ENCODE assay signal across 9 cellular contexts in genomic region chr5:110899566-110900412, GRCh38.
DNase-seq lines count a peak whose midpoint lies in the region; ATAC-seq and TF ChIP-seq lines count a peak whose summit lies in the region.
"Had no signal": no experiment of that assay in that cellular context is flagged by ENCODE, and none has a peak within 500 bp of the region (broad histone marks: within the 10 kb centered on the region; RNA-seq: fewer than 3 reads in every experiment).

No MANE protein-coding gene starts in this region.

- H3K36me3 ChIP-seq in aorta (ENCODE audit: control insufficient read depth in 1 of 2, insufficient read depth in 2 of 2, low read length in 1 of 2) = no peaks in the 10 kb centered on the region

- DNase-seq in dedifferentiated amniotic fluid mesenchymal stem cell (ENCODE audit: extremely low spot score) = peak; percentile 16
- DNase-seq in aorta = no peak
- no peak for DNase-seq in activated CD8-positive, alpha-beta memory T cell treated with anti-CD3 and anti-CD28 coated beads, Interleukin-2, amount 10 ng/mL, durations not matched to agents 7 days and 5 days
- DNase-seq in DMS153 treated with DMSO at 0.1 percent for 48 hours (lab: John Stamatoyannopoulos, UW; ENCODE audit: unreplicated experiment) = no peak
- no peak for DNase-seq in erythroblast (lab: John Stamatoyannopoulos, UW)

- 57 to 77% methylated on average over 4 of the region's 4 CpGs for WGBS in aorta, 2 donors

- H3K4me3 Mint-ChIP-seq in activated CD8-positive, alpha-beta memory T cell treated with anti-CD3 and anti-CD28 coated beads, Interleukin-2, amount 10 ng/mL, durations not matched to agents 7 days and 5 days = no peak overlapping the region

- no peak overlapping the region for H3K27ac Mint-ChIP-seq in activated CD8-positive, alpha-beta memory T cell treated with anti-CD3 and anti-CD28 coated beads, Interleukin-2, amount 10 ng/mL, durations not matched to agents 7 days and 5 days

- H3K36me3 Mint-ChIP-seq in activated CD8-positive, alpha-beta memory T cell treated with anti-CD3 and anti-CD28 coated beads, Interleukin-2, amount 10 ng/mL, durations not matched to agents 7 days and 5 days = no peaks in the 10 kb centered on the region

- H3K27me3 Mint-ChIP-seq in activated CD8-positive, alpha-beta memory T cell treated with anti-CD3 and anti-CD28 coated beads, Interleukin-2, amount 10 ng/mL, durations not matched to agents 7 days and 5 days = peaks cover 4% of the 10 kb centered on the region

- no peak overlapping the region for H3K27ac ChIP-seq in aorta (ENCODE audit: low read depth in 1 of 2, low read length in 2 of 2)

- H3K9me3 ChIP-seq in aorta (ENCODE audit: control insufficient read depth, low read length) = no peaks in the 10 kb centered on the region

- no peaks in the 10 kb centered on the region for H3K4me1 Mint-ChIP-seq in activated CD8-positive, alpha-beta memory T cell treated with anti-CD3 and anti-CD28 coated beads, Interleukin-2, amount 10 ng/mL, durations not matched to agents 7 days and 5 days

- intact Hi-C loops in aorta (cut with DNase I) = no loop called here

- H3K27me3 ChIP-seq in aorta (ENCODE audit: control insufficient read depth in 1 of 2, insufficient read depth in 2 of 2, low read length in 1 of 2) = no peaks in the 10 kb centered on the region

- H3K4me3 ChIP-seq in aorta (ENCODE audit: low read length in 2 of 2) = no peak overlapping the region
- H3K4me3 ChIP-seq: K562 had no signal

- peak; percentile 78 for ATAC-seq in GM18505 (IDR thresholded peaks at IDR 0.05; ENCODE audit: unreplicated experiment)
- peak; percentile 86 for ATAC-seq in GM21723 (IDR thresholded peaks at IDR 0.05; ENCODE audit: unreplicated experiment)
- ATAC-seq in HG03432 (IDR thresholded peaks at IDR 0.05; ENCODE audit: unreplicated experiment) = peak; percentile 89
- ATAC-seq in aorta (ENCODE audit: low FRiP score) = no peak
- no peak for ATAC-seq in activated CD8-positive, alpha-beta memory T cell treated with anti-CD3 and anti-CD28 coated beads, Interleukin-2, amount 10 ng/mL, durations not matched to agents 7 days and 5 days
- ATAC-seq: K562 had no signal

- no peaks in the 10 kb centered on the region for H3K9me3 Mint-ChIP-seq in activated CD8-positive, alpha-beta memory T cell treated with anti-CD3 and anti-CD28 coated beads, Interleukin-2, amount 10 ng/mL, durations not matched to agents 7 days and 5 days (ENCODE audit: low read depth)

- TF ChIP-seq POLR2A in GM18505 (IDR thresholded peaks at IDR 0.05; ENCODE audit: borderline replicate concordance, extremely low read depth, insufficient read depth, insufficient read length) (no peak), erythroblast (IDR thresholded peaks at IDR 0.05; ENCODE audit: low read length) (no peak)

- CTCF ChIA-PET in activated CD8-positive, alpha-beta memory T cell treated with anti-CD3 and anti-CD28 coated beads, Interleukin-2, amount 10 ng/mL, durations not matched to agents 7 days and 5 days (lab: Charles Lee) = no interaction called here

- no peaks in the 10 kb centered on the region for H3K4me1 ChIP-seq in aorta (ENCODE audit: control insufficient read depth in 1 of 2, insufficient read depth in 2 of 2, low read length in 2 of 2)

Comparison
In these comparisons a context has a peak if more than half of its experiments do, and no peak if none do; other contexts are left out.
1. ATAC-seq: peak in GM18505 (single experiment), GM21723 (single experiment) and HG03432 (single experiment); none in aorta (single experiment) and activated CD8-positive, alpha-beta memory T cell treated with anti-CD3 and anti-CD28 coated beads, Interleukin-2, amount 10 ng/mL, durations not matched to agents 7 days and 5 days (single experiment).